ENCODE assay signal across 25 cellular contexts in genomic region chr15:66167854-66168253, GRCh38.
DNase-seq lines count a peak whose midpoint lies in the region; ATAC-seq and TF ChIP-seq lines count a peak whose summit lies in the region.
"Had no signal": no experiment of that assay in that cellular context is flagged by ENCODE, and none has a peak within 500 bp of the region (broad histone marks: within the 10 kb centered on the region; RNA-seq: fewer than 3 reads in every experiment).

No MANE protein-coding gene starts in this region.

- H3K79me2 ChIP-seq in Loucy (ENCODE audit: insufficient read depth, low read length), result no peaks in the 10 kb centered on the region
- no peaks in the 10 kb centered on the region for H3K79me2 ChIP-seq in osteoblast (ENCODE audit: insufficient read depth, low read length)

- H3K4me3 Mint-ChIP-seq in WTC11, result no peak overlapping the region
- H3K4me3 Mint-ChIP-seq: CD4-positive, alpha-beta T cell had no signal

- H3K27ac Mint-ChIP-seq in WTC11, result no peak overlapping the region
- H3K27ac Mint-ChIP-seq: CD4-positive, alpha-beta T cell had no signal

- H3K36me3 Mint-ChIP-seq in WTC11, result no peaks in the 10 kb centered on the region

- H3K9me3 ChIP-seq in Loucy (ENCODE audit: insufficient read depth, low read depth, low read length) (no peaks in the 10 kb centered on the region), osteoblast (ENCODE audit: low read depth, low read length) (no peaks in the 10 kb centered on the region)
- H3K9me3 ChIP-seq: A549, BE2C, Caco-2 had no signal

- no peaks in the 10 kb centered on the region for H3F3A ChIP-seq in Loucy (ENCODE audit: low read depth)

- no peaks in the 10 kb centered on the region for H3K27me3 Mint-ChIP-seq in WTC11 (ENCODE audit: low read depth)

- H2AFZ ChIP-seq in Loucy (ENCODE audit: low read length), result 0 out of 2 replicates have a peak overlapping the region, but pooled peaks have one; percentile 33
- H2AFZ ChIP-seq in osteoblast (ENCODE audit: low read length), result no peak overlapping the region
- H2AFZ ChIP-seq: GM23248 had no signal

- intact Hi-C loops in Right ventricle myocardium superior (cut with DNase I), result no loop called here

- peaks cover 28% of the 10 kb centered on the region for H3K4me1 Mint-ChIP-seq in WTC11

- H3K9me3 Mint-ChIP-seq in WTC11, result no peaks in the 10 kb centered on the region
- H3K9me3 Mint-ChIP-seq: CD4-positive, alpha-beta T cell had no signal

- no peaks in the 10 kb centered on the region for H3K9me2 ChIP-seq in Loucy (replicated peaks; ENCODE audit: low read depth, low read length)

- ATAC-seq in WTC11 (no peak), Right ventricle myocardium superior (ENCODE audit: poor library complexity) (no peak), GM21737 (IDR thresholded peaks at IDR 0.05; ENCODE audit: unreplicated experiment) (no peak)
- ATAC-seq: PC-3 had no signal

- H3K27ac ChIP-seq in osteoblast (ENCODE audit: low read depth, low read length), result no peak overlapping the region
- H3K27ac ChIP-seq: A549, GM23248 had no signal

- H4K20me1 ChIP-seq in Loucy (ENCODE audit: insufficient read depth, low read length, poor library complexity, severe bottlenecking), result no peaks in the 10 kb centered on the region
- H4K20me1 ChIP-seq in osteoblast (ENCODE audit: insufficient read depth, low read length), result no peaks in the 10 kb centered on the region

- no peak for TF ChIP-seq CTCF in Loucy (conservative IDR thresholded peaks at IDR 0.05; ENCODE audit: low read length)
- TF ChIP-seq CTCF in WTC11 (IDR thresholded peaks at IDR 0.05), result no peak
- TF ChIP-seq CTCF in osteoblast (IDR thresholded peaks at IDR 0.05; ENCODE audit: extremely low read depth, low read depth, low read length), result no peak

- H3K4me1 ChIP-seq in Loucy (ENCODE audit: insufficient read depth, low read length, poor library complexity, severe bottlenecking) (peaks cover 23% of the 10 kb centered on the region), osteoblast (ENCODE audit: insufficient read depth, low read length) (no peaks in the 10 kb centered on the region)
- H3K4me1 ChIP-seq: A549, Caco-2 had no signal

- POLR2A ChIA-PET in WTC11 (lab: Charles Lee), result interaction anchor here (1.5 kb wide), 1 partner anchor 13 kb away, joined by 4 read pairs; no protein-coding TSS in a partner anchor

- H3K9ac ChIP-seq in Loucy (ENCODE audit: low read depth, low read length, poor library complexity, severe bottlenecking), result no peak overlapping the region
- H3K9ac ChIP-seq: GM23248 had no signal

- H3K36me3 ChIP-seq in Loucy (ENCODE audit: insufficient read depth, low read length), result no peaks in the 10 kb centered on the region
- no peaks in the 10 kb centered on the region for H3K36me3 ChIP-seq in osteoblast (ENCODE audit: insufficient read depth, low read length)
- H3K36me3 ChIP-seq: BE2C had no signal

- H3K27me3 ChIP-seq in Loucy (ENCODE audit: insufficient read depth, low read length, poor library complexity, severe bottlenecking) (no peaks in the 10 kb centered on the region), osteoblast (ENCODE audit: insufficient read depth, low read length) (peaks cover 5% of the 10 kb centered on the region)
- H3K27me3 ChIP-seq: BE2C had no signal

- H3K4me2 ChIP-seq in Loucy (ENCODE audit: low read depth, low read length, poor library complexity, severe bottlenecking) (no peak overlapping the region), osteoblast (ENCODE audit: insufficient read depth, low read length) (no peak overlapping the region)
- H3K4me2 ChIP-seq: A549 had no signal

- CTCF ChIA-PET in WTC11 (lab: Charles Lee), result interaction anchor here (1.1 to 1.6 kb wide), 2 partner anchors 17 to 23 kb away, joined by 3 to 9 read pairs; no protein-coding TSS in a partner anchor

- peak; percentile 67 for DNase-seq in ELF-1 (ENCODE audit: low read depth, low spot score)
- DNase-seq in WTC11 (ENCODE audit: low spot score), result no peak
- DNase-seq in osteoblast (ENCODE audit: insufficient read length, low spot score, missing footprints), result peak; percentile 41
- DNase-seq in midbrain (lab: John Stamatoyannopoulos, UW), result no peak
- DNase-seq in Right ventricle myocardium superior, result no peak
- no peak for DNase-seq in AG08395 (ENCODE audit: low spot score)
- DNase-seq: BE2C; Caco-2; CD4-positive, alpha-beta T cell; DMS 273 treated with DMSO at 0.1 percent for 48 hours; DMS79 treated with DMSO at 0.1 percent for 48 hours; GM23248; HCEC 1CT; MV-4-11; NCI-H1105 treated with DMSO at 0.1 percent for 48 hours; NCI-H2029 treated with DMSO at 0.1 percent for 48 hours; NCI-H345; NCI-H524; NCI-H82; PC-3; SHP77; SW 1271 had no signal

- no peak overlapping the region for H3K4me3 ChIP-seq in Loucy (ENCODE audit: low read length, poor library complexity, severe bottlenecking)
- no peak overlapping the region for H3K4me3 ChIP-seq in osteoblast (ENCODE audit: insufficient read depth, low read length)
- H3K4me3 ChIP-seq: A549, GM23248 had no signal

TF ChIP-seq in WTC11, 78 proteins besides CTCF, POLR2A, EP300 and RAD21:
- TF ChIP-seq, protein P1, sequence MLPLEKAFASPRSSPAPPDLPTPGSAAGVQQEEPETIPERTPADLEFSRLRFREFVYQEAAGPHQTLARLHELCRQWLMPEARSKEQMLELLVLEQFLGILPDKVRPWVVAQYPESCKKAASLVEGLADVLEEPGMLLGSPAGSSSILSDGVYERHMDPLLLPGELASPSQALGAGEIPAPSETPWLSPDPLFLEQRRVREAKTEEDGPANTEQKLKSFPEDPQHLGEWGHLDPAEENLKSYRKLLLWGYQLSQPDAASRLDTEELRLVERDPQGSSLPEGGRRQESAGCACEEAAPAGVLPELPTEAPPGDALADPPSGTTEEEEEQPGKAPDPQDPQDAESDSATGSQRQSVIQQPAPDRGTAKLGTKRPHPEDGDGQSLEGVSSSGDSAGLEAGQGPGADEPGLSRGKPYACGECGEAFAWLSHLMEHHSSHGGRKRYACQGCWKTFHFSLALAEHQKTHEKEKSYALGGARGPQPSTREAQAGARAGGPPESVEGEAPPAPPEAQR (CRISPR knock-in tag; IDR thresholded peaks at IDR 0.05), result no peak
- no peak for TF ChIP-seq ZNF532 (CRISPR knock-in tag; IDR thresholded peaks at IDR 0.05; ENCODE audit: borderline replicate concordance)
- TF ChIP-seq, protein P2, sequence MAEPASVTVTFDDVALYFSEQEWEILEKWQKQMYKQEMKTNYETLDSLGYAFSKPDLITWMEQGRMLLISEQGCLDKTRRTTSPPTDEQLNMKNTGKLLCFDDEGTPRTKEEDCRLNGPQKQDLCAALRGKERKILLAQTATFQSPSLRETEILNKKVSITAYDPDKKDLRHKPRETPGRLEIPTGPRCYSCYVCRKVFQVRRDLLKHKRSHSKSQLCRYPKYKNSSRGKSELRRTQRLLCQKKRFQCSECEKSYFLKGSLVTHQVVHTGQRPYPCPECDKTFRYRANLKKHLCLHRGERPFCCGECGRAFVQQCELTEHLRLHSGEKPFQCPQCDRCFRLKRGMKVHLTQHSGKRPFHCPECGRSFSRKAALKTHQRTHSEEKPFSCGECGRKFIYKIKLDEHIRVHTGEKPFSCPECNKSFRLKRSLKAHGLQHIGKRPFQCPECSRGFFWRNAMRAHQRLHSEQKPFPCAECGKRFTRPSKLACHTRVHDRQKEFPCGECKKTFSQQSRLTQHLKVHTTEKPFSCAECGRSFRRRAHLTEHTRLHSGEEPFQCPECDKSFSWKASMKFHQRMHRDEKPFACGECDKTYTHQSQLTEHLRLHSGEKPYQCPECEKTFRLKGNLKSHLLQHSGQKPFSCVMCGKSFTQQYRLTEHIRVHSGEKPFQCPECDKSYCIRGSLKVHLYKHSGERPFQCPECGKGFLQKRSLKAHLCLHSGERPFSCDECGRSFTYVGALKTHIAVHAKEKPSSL (CRISPR knock-in tag; conservative IDR thresholded peaks at IDR 0.05), result no peak
- TF ChIP-seq ZNF121 (CRISPR knock-in tag; IDR thresholded peaks at IDR 0.05), result 0 out of 2 replicates have a peak, but pooled peaks have one; percentile 17

Comparison
In these comparisons a context has a peak if more than half of its experiments do, and no peak if none do; other contexts are left out.
1. DNase-seq: peak in ELF-1 (single experiment) and osteoblast (single experiment); none in WTC11 (single experiment), midbrain (single experiment), Right ventricle myocardium superior (single experiment) and AG08395 (single experiment).